13 cellular contexts compared by ENCODE assay signal in the genomic region with DNA sequence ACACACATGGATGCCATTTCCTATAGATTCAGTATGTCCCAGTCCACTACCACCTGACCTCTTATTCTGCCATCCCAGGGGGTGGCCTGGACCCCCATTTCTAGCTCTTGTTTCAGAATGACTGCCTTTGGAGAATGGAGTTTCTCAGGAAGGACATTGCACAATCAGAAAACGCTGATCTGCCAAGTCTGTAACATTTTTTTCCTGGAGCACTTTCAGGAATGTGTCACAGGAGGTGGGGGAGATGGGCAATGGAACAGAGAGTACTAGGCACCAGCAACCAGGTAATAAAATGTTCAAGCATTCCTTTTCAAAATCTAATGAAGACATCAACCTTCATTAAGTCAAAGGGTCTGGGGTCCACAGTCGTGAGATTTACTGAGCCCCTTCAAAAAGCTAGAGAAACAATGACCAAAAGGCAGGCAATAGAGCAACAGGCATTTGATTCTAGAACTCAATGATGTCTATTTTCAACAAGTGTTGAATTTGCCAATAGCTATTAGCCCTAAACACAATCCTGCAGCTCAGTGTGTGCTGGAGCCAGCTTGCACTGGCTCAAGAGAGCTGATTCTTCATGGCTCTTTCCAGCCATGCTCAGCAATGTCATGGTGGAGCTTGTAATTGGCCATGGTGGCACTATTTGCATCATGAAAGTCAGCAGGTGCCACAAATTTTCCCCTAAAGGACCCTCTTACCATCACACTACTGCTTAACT.
A peak's percentile ranks its signal among the peaks of the same experiment; 100 is the strongest.
DNase-seq lines count a peak whose midpoint lies in the region; ATAC-seq and TF ChIP-seq lines count a peak whose summit lies in the region.
"Had no signal": no experiment of that assay in that cellular context is flagged by ENCODE, and none has a peak within 500 bp of the region (broad histone marks: within the 10 kb centered on the region; RNA-seq: fewer than 3 reads in every experiment).

No MANE protein-coding gene starts in this region.

- peak overlapping the region; percentile 77 to 87 (median 86) for H3K27ac ChIP-seq in gastroesophageal sphincter

- peaks cover 59% of the 10 kb centered on the region for H3K4me1 Mint-ChIP-seq in MCF 10A (ENCODE audit: insufficient read depth, unreplicated experiment)
- H3K4me1 Mint-ChIP-seq: activated B cell treated with CpG ODN at 0.5 μM for 24 hours had no signal

- no peaks in the 10 kb centered on the region for H3K36me3 Mint-ChIP-seq in MCF 10A (ENCODE audit: insufficient read depth, unreplicated experiment)

- H3K4me3 Mint-ChIP-seq in MCF 10A (ENCODE audit: unreplicated experiment), result peak overlapping the region; percentile 59
- H3K4me3 Mint-ChIP-seq: activated B cell treated with CpG ODN at 0.5 μM for 24 hours, HFFc6 had no signal

- TF ChIP-seq POLR2A in gastroesophageal sphincter (IDR thresholded peaks at IDR 0.05), result no peak

- CTCF ChIA-PET in MCF 10A (lab: Yijun Ruan, JAX) (interaction anchor here (0.6 to 1.3 kb wide), 4 partner anchors 12 to 260 kb away, joined by 3 to 6 read pairs (median 3); no protein-coding TSS in a partner anchor), GM10248 (lab: Yijun Ruan, JAX) (no interaction called here)

- DNase-seq in AG20443 (ENCODE audit: low spot score) (peak; percentile 38), MCF 10A (ENCODE audit: unreplicated experiment) (peak; percentile 77), omental fat pad (ENCODE audit: low spot score) (no peak), hippocampal formation (lab: John Stamatoyannopoulos, UW) (no peak), GM10248 (ENCODE audit: extremely low spot score) (no peak), NCI-H1417 (lab: John Stamatoyannopoulos, UW) (no peak)
- DNase-seq: activated B cell treated with CpG ODN at 0.5 μM for 24 hours, Caco-2, HFFc6, trophoblast cell had no signal

- H3K27ac Mint-ChIP-seq in MCF 10A (ENCODE audit: low read depth, unreplicated experiment), result peak overlapping the region; percentile 73
- H3K27ac Mint-ChIP-seq: activated B cell treated with CpG ODN at 0.5 μM for 24 hours; activated naive CD4-positive, alpha-beta T cell treated with anti-CD3 and anti-CD28 coated beads, Interleukin-2, amount 50 U/mL, for 72 hours; HFFc6 had no signal

- H3K4me1 ChIP-seq in gastroesophageal sphincter, result peaks cover 21 to 73% (median 29%) of the 10 kb centered on the region in 3 donors

- intact Hi-C loops in MCF 10A (cut with micrococcal nuclease), result no loop called here

- POLR2A ChIA-PET in MCF 10A (lab: Yijun Ruan, JAX) (interaction anchor here (0.6 to 6.2 kb wide), 17 partner anchors 12 to 1324 kb away, joined by 3 to 77 read pairs (median 4); a partner anchor contains a TSS), GM10248 (lab: Yijun Ruan, JAX) (no interaction called here)

- H3K27me3 Mint-ChIP-seq in MCF 10A (ENCODE audit: insufficient read depth, unreplicated experiment), result no peaks in the 10 kb centered on the region
- H3K27me3 Mint-ChIP-seq: activated B cell treated with CpG ODN at 0.5 μM for 24 hours had no signal

- TF ChIP-seq EP300 in gastroesophageal sphincter (IDR thresholded peaks at IDR 0.05), result no peak

- ATAC-seq in gastroesophageal sphincter, result peak; percentile 92
- peak; percentile 55 for ATAC-seq in omental fat pad (ENCODE audit: low FRiP score)
- ATAC-seq in GM19452 (IDR thresholded peaks at IDR 0.05; ENCODE audit: unreplicated experiment), result no peak
- ATAC-seq: activated naive CD4-positive, alpha-beta T cell treated with anti-CD3 and anti-CD28 coated beads, Interleukin-2, amount 50 U/mL, for 72 hours had no signal

- H3K4me3 ChIP-seq in gastroesophageal sphincter, result no peak overlapping the region

- H3K27me3 ChIP-seq in gastroesophageal sphincter, result no peaks in the 10 kb centered on the region

- H3K9me3 ChIP-seq in gastroesophageal sphincter, result peaks cover 0 to 9% (median 0%) of the 10 kb centered on the region in 3 donors
- H3K9me3 ChIP-seq: Caco-2 had no signal

- 17 to 27% methylated on average over 2 of the region's 2 CpGs for WGBS in gastroesophageal sphincter (ENCODE audit: low coverage in 1 of 2), 2 donors

- no peak for TF ChIP-seq CTCF in MCF 10A (IDR thresholded peaks at IDR 0.05; ENCODE audit: unreplicated experiment)
- no peak for TF ChIP-seq CTCF in gastroesophageal sphincter (IDR thresholded peaks at IDR 0.05)
- no peak for TF ChIP-seq CTCF in omental fat pad (IDR thresholded peaks at IDR 0.05)
- no peak for TF ChIP-seq CTCF in GM10248 (IDR thresholded peaks at IDR 0.05; ENCODE audit: control extremely low read depth, extremely low read depth, low read depth, missing control alignments)

- H3K9me3 Mint-ChIP-seq in MCF 10A (ENCODE audit: unreplicated experiment), result peaks cover 7% of the 10 kb centered on the region

- no peaks in the 10 kb centered on the region for H3K36me3 ChIP-seq in gastroesophageal sphincter

- BruUV-seq in MCF 10A (replicated peaks; lab: Mats Ljungman, UMichigan), result no TSS peak

Comparison
In these comparisons a context has a peak if more than half of its experiments do, and no peak if none do; other contexts are left out.
1. DNase-seq: peak in AG20443 (single experiment) and MCF 10A (single experiment); none in omental fat pad (single experiment), hippocampal formation (0 of 2), GM10248 (single experiment) and NCI-H1417 (0 of 3).